18 cellular contexts compared by ENCODE assay signal in genomic region chr1:34050711-34051485, GRCh38.
DNase-seq lines count a peak whose midpoint lies in the region; ATAC-seq and TF ChIP-seq lines count a peak whose summit lies in the region.
"Had no signal": no experiment of that assay in that cellular context is flagged by ENCODE, and none has a peak within 500 bp of the region (broad histone marks: within the 10 kb centered on the region; RNA-seq: fewer than 3 reads in every experiment).

No MANE protein-coding gene starts in this region.

- no peak for ATAC-seq in psoas muscle
- no peak for ATAC-seq in stimulated activated effector memory CD8-positive, alpha-beta T cell treated with anti-CD3 and anti-CD28 coated beads, Interleukin-12 subunit alpha, Interleukin-12 subunit beta, amount 100 ng/mL, for 72 hours

- H3K36me3 ChIP-seq in spleen (no peaks in the 10 kb centered on the region), psoas muscle (ENCODE audit: insufficient read depth in 1 of 2, low read depth in 1 of 2) (no peaks in the 10 kb centered on the region)
- H3K36me3 ChIP-seq: SJCRH30 had no signal

- H3K27me3 ChIP-seq in spleen (replicated peaks in 1 of 7) (peaks cover 0 to 3% (median 0%) of the 10 kb centered on the region in 7 donors), psoas muscle (ENCODE audit: insufficient read depth in 3 of 3, low read length in 2 of 3) (no peaks in the 10 kb centered on the region)

- H3K4me1 ChIP-seq in spleen (no peaks in the 10 kb centered on the region), psoas muscle (no peaks in the 10 kb centered on the region)
- H3K4me1 ChIP-seq: SJCRH30 had no signal

- H3K4me3 ChIP-seq in spleen (no peak overlapping the region), psoas muscle (no peak overlapping the region)
- H3K4me3 ChIP-seq: SJCRH30 had no signal

- peaks cover 0 to 17% (median 9%) of the 10 kb centered on the region in 8 donors for H3K9me3 ChIP-seq in spleen
- H3K9me3 ChIP-seq in psoas muscle = no peaks in the 10 kb centered on the region
- H3K9me3 ChIP-seq: SJCRH30 had no signal

- WGBS in spleen, 5 donors = 72 to 84% (median 77%) methylated on average over 3 of the region's 3 CpGs
- 60 to 69% (median 69%) methylated on average over 3 of the region's 3 CpGs for WGBS in psoas muscle, 3 donors

- no peak overlapping the region for H3K27ac Mint-ChIP-seq in stimulated activated effector memory CD8-positive, alpha-beta T cell treated with anti-CD3 and anti-CD28 coated beads, Interleukin-12 subunit alpha, Interleukin-12 subunit beta, amount 100 ng/mL, for 72 hours

- peak; percentile 92 for DNase-seq in globus pallidus (ENCODE audit: low spot score)
- peak; percentile 75 for DNase-seq in middle frontal gyrus (ENCODE audit: extremely low spot score, low spot score)
- DNase-seq in spleen = no peak
- DNase-seq in psoas muscle = no peak
- no peak for DNase-seq in stimulated activated effector memory CD8-positive, alpha-beta T cell treated with anti-CD3 and anti-CD28 coated beads, Interleukin-12 subunit alpha, Interleukin-12 subunit beta, amount 100 ng/mL, for 72 hours (ENCODE audit: low spot score in 2 of 2)
- DNase-seq: CD4-positive, CD25-positive, alpha-beta regulatory T cell; DMS79; KBM-7; NCI-H1092; NCI-H1436 treated with DMSO at 0.1 percent for 48 hours; NCI-H1930; NCI-H226; NCI-H510A treated with DMSO at 0.1 percent for 48 hours; NCI-H774; OCI-M1; SJCRH30 had no signal

- H3K4me3 Mint-ChIP-seq in stimulated activated effector memory CD8-positive, alpha-beta T cell treated with anti-CD3 and anti-CD28 coated beads, Interleukin-12 subunit alpha, Interleukin-12 subunit beta, amount 100 ng/mL, for 72 hours = no peak overlapping the region
- H3K4me3 Mint-ChIP-seq: CD4-positive, CD25-positive, alpha-beta regulatory T cell had no signal

- H3K27ac ChIP-seq in angular gyrus (ENCODE audit: low read depth, low read length) (peak overlapping the region; percentile 93), temporal lobe (ENCODE audit: low read depth, low read length) (peak overlapping the region; percentile 98), spleen (no peak overlapping the region), psoas muscle (no peak overlapping the region)
- H3K27ac ChIP-seq: SJCRH30 had no signal

- no peak for TF ChIP-seq CTCF in spleen (IDR thresholded peaks at IDR 0.05 in 8 of 11, conservative IDR thresholded peaks at IDR 0.05 in 3 of 11)
- no peak for TF ChIP-seq CTCF in psoas muscle (IDR thresholded peaks at IDR 0.05)

- H3K36me3 Mint-ChIP-seq in stimulated activated effector memory CD8-positive, alpha-beta T cell treated with anti-CD3 and anti-CD28 coated beads, Interleukin-12 subunit alpha, Interleukin-12 subunit beta, amount 100 ng/mL, for 72 hours = no peaks in the 10 kb centered on the region
- H3K36me3 Mint-ChIP-seq: CD4-positive, CD25-positive, alpha-beta regulatory T cell had no signal

- H3K9me3 Mint-ChIP-seq in stimulated activated effector memory CD8-positive, alpha-beta T cell treated with anti-CD3 and anti-CD28 coated beads, Interleukin-12 subunit alpha, Interleukin-12 subunit beta, amount 100 ng/mL, for 72 hours = no peaks in the 10 kb centered on the region

- no peaks in the 10 kb centered on the region for H3K4me1 Mint-ChIP-seq in stimulated activated effector memory CD8-positive, alpha-beta T cell treated with anti-CD3 and anti-CD28 coated beads, Interleukin-12 subunit alpha, Interleukin-12 subunit beta, amount 100 ng/mL, for 72 hours
- H3K4me1 Mint-ChIP-seq: CD4-positive, CD25-positive, alpha-beta regulatory T cell had no signal

- TF ChIP-seq POLR2A in spleen (IDR thresholded peaks at IDR 0.05) = no peak

- intact Hi-C loops in spleen (cut with DNase I; ENCODE audit: low total_unique reads) = no loop called here
- intact Hi-C loops in psoas muscle (cut with DNase I) = no loop called here

Comparison
In these comparisons a context has a peak if more than half of its experiments do, and no peak if none do; other contexts are left out.
1. H3K27ac ChIP-seq: peak in angular gyrus (single experiment) and temporal lobe (single experiment); none in spleen (0 of 8) and psoas muscle (single experiment).
2. DNase-seq: peak in globus pallidus (single experiment) and middle frontal gyrus (single experiment); none in spleen (single experiment), psoas muscle (0 of 2) and stimulated activated effector memory CD8-positive, alpha-beta T cell treated with anti-CD3 and anti-CD28 coated beads, Interleukin-12 subunit alpha, Interleukin-12 subunit beta, amount 100 ng/mL, for 72 hours (0 of 2).